In genomic region chr6:30033440-30033839, GRCh38 we compare ENCODE assay signal across 5 cellular contexts. TPM values are rescaled to one million over a fixed set of nuclear protein-coding genes. Genes with fewer than 3 reads are reported as not detected.
"Had no signal": no experiment of that assay in that cellular context is flagged by ENCODE, and none has a peak within 500 bp of the region (broad histone marks: within the 10 kb centered on the region; RNA-seq: fewer than 3 reads in every experiment).

No MANE protein-coding gene starts in this region.

RNA-seq across cellular contexts. Expression of gene RNF39, which starts 42.1 kb away (rescaled TPM):
- total RNA-seq: activated CD4-positive, alpha-beta memory T cell treated with anti-CD3 and anti-CD28 coated beads, Interleukin-2, amount 10 ng/mL, durations not matched to agents 7 days and 5 days; activated CD4-positive, alpha-beta T cell treated with anti-CD3 and anti-CD28 coated beads for 36 hours; aorta; posterior vena cava; thyroid gland had no signal
